In the genomic region with DNA sequence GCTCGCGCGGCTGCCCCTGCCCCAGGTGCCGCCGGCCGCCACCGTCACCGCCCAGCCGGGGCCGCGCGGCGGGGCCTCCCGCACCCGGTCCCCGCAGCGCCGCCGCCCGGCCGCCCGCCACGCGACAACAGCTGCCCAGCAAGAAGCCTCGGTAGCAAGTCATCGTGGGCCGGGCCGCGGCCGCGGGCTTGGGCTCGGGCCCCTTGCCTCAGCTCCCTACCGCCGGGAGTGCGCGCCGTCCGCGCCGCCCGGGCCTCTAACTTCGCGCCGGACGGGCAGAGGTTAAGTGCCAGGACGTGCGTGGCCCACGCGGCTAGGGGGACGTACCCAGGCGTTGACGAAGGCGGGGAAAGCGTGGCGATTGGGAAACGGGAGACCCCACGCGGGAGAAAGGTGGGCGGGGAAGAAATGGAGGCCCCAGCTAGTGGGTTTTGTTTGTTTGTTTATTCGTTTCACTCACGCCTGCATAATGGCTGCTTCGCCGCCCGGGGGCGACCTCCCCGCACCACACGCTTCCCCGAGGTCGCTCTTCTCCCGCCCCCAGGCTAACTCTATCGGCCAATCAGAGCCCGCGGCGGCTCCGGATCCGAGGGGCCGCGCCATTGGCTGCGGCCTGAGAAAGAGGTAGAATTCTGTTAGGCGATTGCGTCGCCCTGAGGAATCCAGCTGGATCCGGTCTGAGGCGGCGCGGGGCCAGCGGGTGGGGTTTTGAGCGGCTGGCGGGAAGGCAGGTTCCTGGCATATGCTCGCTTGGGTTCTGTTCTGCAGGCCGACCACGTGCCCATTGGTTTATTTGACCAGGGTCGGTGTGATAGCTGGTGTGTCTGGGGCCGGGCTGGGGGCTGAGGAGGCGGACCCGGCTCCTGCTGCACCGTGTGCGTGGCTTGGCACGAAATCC, we compare ENCODE assay signal across 8 cellular contexts.
DNase-seq lines count a peak whose midpoint lies in the region; ATAC-seq lines count a peak whose summit lies in the region.

A gene with protein sequence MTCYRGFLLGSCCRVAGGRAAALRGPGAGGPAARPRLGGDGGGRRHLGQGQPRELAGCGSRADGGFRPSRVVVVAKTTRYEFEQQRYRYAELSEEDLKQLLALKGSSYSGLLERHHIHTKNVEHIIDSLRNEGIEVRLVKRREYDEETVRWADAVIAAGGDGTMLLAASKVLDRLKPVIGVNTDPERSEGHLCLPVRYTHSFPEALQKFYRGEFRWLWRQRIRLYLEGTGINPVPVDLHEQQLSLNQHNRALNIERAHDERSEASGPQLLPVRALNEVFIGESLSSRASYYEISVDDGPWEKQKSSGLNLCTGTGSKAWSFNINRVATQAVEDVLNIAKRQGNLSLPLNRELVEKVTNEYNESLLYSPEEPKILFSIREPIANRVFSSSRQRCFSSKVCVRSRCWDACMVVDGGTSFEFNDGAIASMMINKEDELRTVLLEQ (minus strand): TSS at position 290 of the 898 bp plus-strand sequence. CDS start 127 bp downstream, at position 163.

- peak within 1 kb of the TSS; percentile 87 for H3K4me3 Mint-ChIP-seq in central memory CD8-positive, alpha-beta T cell

- H3K36me3 Mint-ChIP-seq in central memory CD8-positive, alpha-beta T cell (ENCODE audit: insufficient read depth) = peaks cover 8% of the 10 kb centered on the region

- H3K4me1 Mint-ChIP-seq in central memory CD8-positive, alpha-beta T cell = peaks cover 39% of the 10 kb centered on the region

- H3K27ac Mint-ChIP-seq in central memory CD8-positive, alpha-beta T cell (ENCODE audit: low read depth) = peak within 1 kb of the TSS; percentile 94

- no peaks in the 10 kb centered on the region for H3K27me3 Mint-ChIP-seq in central memory CD8-positive, alpha-beta T cell

- ATAC-seq in GM19035 (IDR thresholded peaks at IDR 0.05; ENCODE audit: unreplicated experiment) = peak; percentile 89
- peak; percentile 94 for ATAC-seq in HG03354 (IDR thresholded peaks at IDR 0.05; ENCODE audit: poor library complexity, severe bottlenecking, unreplicated experiment)
- peak; percentile 84 for ATAC-seq in central memory CD8-positive, alpha-beta T cell (replicated peaks; ENCODE audit: extremely low read depth, poor library complexity, severe bottlenecking)

- DNase-seq in AML-193 (lab: John Stamatoyannopoulos, UW) = peak; percentile 89 to 93
- DNase-seq in NCI-H446 (lab: John Stamatoyannopoulos, UW) = peak; percentile 99
- DNase-seq in activated CD4-positive, CD25-positive, alpha-beta regulatory T cell treated with anti-CD3 and anti-CD28 coated beads, Interleukin-2, amount 50 U/mL, for 16 hours (ENCODE audit: low read depth, low spot score) = peak; percentile 90
- peak; percentile 79 to 93 for DNase-seq in central memory CD8-positive, alpha-beta T cell (ENCODE audit: low spot score in 2 of 2)
- peak; percentile 96 for DNase-seq in iris pigment epithelial cell (ENCODE audit: low read depth)
- peak; percentile 85 to 86 for DNase-seq in stimulated activated CD4-positive, alpha-beta T cell treated with anti-CD3 and anti-CD28 coated beads, Interleukin-12 subunit alpha, Interleukin-12 subunit beta, amount 100 ng/mL, for 24 hours (ENCODE audit: low read depth in 2 of 2)

- H3K9me3 Mint-ChIP-seq in central memory CD8-positive, alpha-beta T cell = no peaks in the 10 kb centered on the region

Comparison
In these comparisons a context has a peak if more than half of its experiments do, and no peak if none do; other contexts are left out.
1. Peak in every context shown above with its lines: DNase-seq and ATAC-seq.